Comparison of ENCODE assay signal across 14 cellular contexts in the genomic region with DNA sequence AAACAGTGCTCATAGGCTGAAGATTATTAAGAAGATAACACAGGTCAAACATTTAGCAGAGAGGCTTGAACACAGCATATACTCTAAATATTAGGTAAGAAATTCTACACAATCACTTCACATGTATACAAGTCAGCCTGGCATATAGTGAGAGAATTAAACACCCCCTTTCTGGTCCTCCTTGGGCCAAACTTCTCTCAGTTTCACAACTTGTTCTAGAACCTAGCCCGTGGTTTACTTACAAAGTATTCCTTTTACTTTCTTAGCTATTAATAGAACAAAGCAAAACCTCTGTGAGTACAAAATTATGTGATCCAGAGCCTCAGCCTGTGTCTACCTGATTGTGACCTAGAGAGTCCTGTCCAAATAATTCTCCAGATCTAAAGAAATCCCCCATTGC.
A peak's percentile ranks its signal among the peaks of the same experiment; 100 is the strongest.
DNase-seq lines count a peak whose midpoint lies in the region; ATAC-seq, FAIRE-seq and TF ChIP-seq lines count a peak whose summit lies in the region.
"Had no signal": no experiment of that assay in that cellular context is flagged by ENCODE, and none has a peak within 500 bp of the region (broad histone marks: within the 10 kb centered on the region; RNA-seq: fewer than 3 reads in every experiment).

No MANE protein-coding gene starts in this region.

- H3K4me3 ChIP-seq in prostate gland = no peak overlapping the region
- no peak overlapping the region for H3K4me3 ChIP-seq in effector memory CD4-positive, alpha-beta T cell (ENCODE audit: insufficient read depth, low read depth, low read length, poor library complexity, severe bottlenecking)

- H3K27ac ChIP-seq in prostate gland = peak overlapping the region; percentile 25 to 48
- no peak overlapping the region for H3K27ac ChIP-seq in effector memory CD4-positive, alpha-beta T cell (ENCODE audit: insufficient read depth, low read length, poor library complexity, severe bottlenecking)

- WGBS in prostate gland = 3% methylated on average over 1 of the region's 1 CpG

- no peaks in the 10 kb centered on the region for H3K4me1 Mint-ChIP-seq in activated T-helper 17 cell treated with anti-CD3 and anti-CD28 coated beads, Interleukin-2, amount 50 U/mL, for 72 hours

- no peaks in the 10 kb centered on the region for H3K27me3 ChIP-seq in prostate gland (replicated peaks; ENCODE audit: insufficient read depth)
- H3K27me3 ChIP-seq in effector memory CD4-positive, alpha-beta T cell (replicated peaks; ENCODE audit: control insufficient read depth, insufficient read depth, low read length, poor library complexity, severe bottlenecking) = no peaks in the 10 kb centered on the region

- no peak overlapping the region for H3K27ac Mint-ChIP-seq in activated T-helper 17 cell treated with anti-CD3 and anti-CD28 coated beads, Interleukin-2, amount 50 U/mL, for 72 hours
- H3K27ac Mint-ChIP-seq: activated CD4-positive, alpha-beta T cell treated with anti-CD3 and anti-CD28 coated beads, Interleukin-2, amount 10 ng/mL, durations not matched to agents 24 days and 14 days; CD8-positive, alpha-beta T cell had no signal

- FAIRE-seq in D721Med (lab: Jason Lieb, UNC) = no peak
- FAIRE-seq: endothelial cell of umbilical vein had no signal

- H3K9me3 ChIP-seq in prostate gland = no peaks in the 10 kb centered on the region
- H3K9me3 ChIP-seq in effector memory CD4-positive, alpha-beta T cell (ENCODE audit: control insufficient read depth, low read length) = no peaks in the 10 kb centered on the region

- no peaks in the 10 kb centered on the region for H3K36me3 ChIP-seq in prostate gland
- H3K36me3 ChIP-seq in effector memory CD4-positive, alpha-beta T cell (ENCODE audit: control insufficient read depth, insufficient read depth, low read length) = no peaks in the 10 kb centered on the region

- peak; percentile 76 for ATAC-seq in GM18868 (IDR thresholded peaks at IDR 0.05; ENCODE audit: unreplicated experiment)
- peak; percentile 90 for ATAC-seq in GM21717 (IDR thresholded peaks at IDR 0.05; ENCODE audit: unreplicated experiment)
- ATAC-seq in HG03354 (IDR thresholded peaks at IDR 0.05; ENCODE audit: poor library complexity, severe bottlenecking, unreplicated experiment) = peak; percentile 84
- no peak for ATAC-seq in activated T-helper 17 cell treated with anti-CD3 and anti-CD28 coated beads, Interleukin-2, amount 50 U/mL, for 72 hours (replicated peaks)
- ATAC-seq: CD8-positive, alpha-beta T cell had no signal

- no peaks in the 10 kb centered on the region for H3K4me1 ChIP-seq in prostate gland (replicated peaks)
- H3K4me1 ChIP-seq in effector memory CD4-positive, alpha-beta T cell (ENCODE audit: control insufficient read depth, insufficient read depth, low read length, poor library complexity, severe bottlenecking) = no peaks in the 10 kb centered on the region

- no peak for TF ChIP-seq CTCF in prostate gland (IDR thresholded peaks at IDR 0.05)
- TF ChIP-seq CTCF in D721Med (IDR thresholded peaks at IDR 0.05; ENCODE audit: insufficient read depth, missing control alignments) = no peak

- no peaks in the 10 kb centered on the region for H3K9me3 Mint-ChIP-seq in activated T-helper 17 cell treated with anti-CD3 and anti-CD28 coated beads, Interleukin-2, amount 50 U/mL, for 72 hours
- H3K9me3 Mint-ChIP-seq: activated CD4-positive, alpha-beta T cell treated with anti-CD3 and anti-CD28 coated beads, Interleukin-2, amount 10 ng/mL, durations not matched to agents 24 days and 14 days; CD8-positive, alpha-beta T cell had no signal

- DNase-seq in prostate gland (ENCODE audit: low spot score) (no peak), D721Med (ENCODE audit: insufficient read length, low spot score) (no peak)
- DNase-seq in effector memory CD4-positive, alpha-beta T cell = no peak
- no peak for DNase-seq in activated CD4-positive, alpha-beta T cell treated with anti-CD3 and anti-CD28 coated beads for 48 hours
- DNase-seq: activated CD4-positive, alpha-beta T cell treated with anti-CD3 and anti-CD28 coated beads, Interleukin-2, amount 10 ng/mL, durations not matched to agents 24 days and 14 days; CD8-positive, alpha-beta T cell; NCI-H2107; stimulated activated CD4-positive, alpha-beta T cell treated with anti-CD3 and anti-CD28 coated beads, Interleukin-4, amount 100 ng/mL, for 4 hours had no signal

- no peak overlapping the region for H3K4me3 Mint-ChIP-seq in activated T-helper 17 cell treated with anti-CD3 and anti-CD28 coated beads, Interleukin-2, amount 50 U/mL, for 72 hours
- H3K4me3 Mint-ChIP-seq: activated CD4-positive, alpha-beta T cell treated with anti-CD3 and anti-CD28 coated beads, Interleukin-2, amount 10 ng/mL, durations not matched to agents 24 days and 14 days; CD8-positive, alpha-beta T cell; neural crest cell had no signal

- intact Hi-C loops in prostate gland (cut with DNase I) = loop anchor here (10.0 kb wide), 2 partner anchors 205 to 275 kb away; no protein-coding TSS in a partner anchor

- TF ChIP-seq POLR2A in prostate gland (IDR thresholded peaks at IDR 0.05) = no peak

- no peaks in the 10 kb centered on the region for H3K27me3 Mint-ChIP-seq in activated T-helper 17 cell treated with anti-CD3 and anti-CD28 coated beads, Interleukin-2, amount 50 U/mL, for 72 hours
- H3K27me3 Mint-ChIP-seq: activated CD4-positive, alpha-beta T cell treated with anti-CD3 and anti-CD28 coated beads, Interleukin-2, amount 10 ng/mL, durations not matched to agents 24 days and 14 days had no signal

- H3K36me3 Mint-ChIP-seq in activated T-helper 17 cell treated with anti-CD3 and anti-CD28 coated beads, Interleukin-2, amount 50 U/mL, for 72 hours (ENCODE audit: low read depth) = no peaks in the 10 kb centered on the region
- H3K36me3 Mint-ChIP-seq: CD8-positive, alpha-beta T cell had no signal
